Comparison of ENCODE assay signal across 18 cellular contexts in genomic region chr2:240674461-240675184, GRCh38. TPM values are rescaled to one million over a fixed set of nuclear protein-coding genes. Genes with fewer than 3 reads are reported as not detected.
A peak's percentile ranks its signal among the peaks of the same experiment; 100 is the strongest.
DNase-seq lines count a peak whose midpoint lies in the region; ATAC-seq and TF ChIP-seq lines count a peak whose summit lies in the region.
"Not testable (repeated sequence)": the region's sequence is repeated elsewhere in the genome, so short reads cannot be mapped to it uniquely, and the experiment has no call there.
"Had no signal": no experiment of that assay in that cellular context is flagged by ENCODE, and none has a peak within 500 bp of the region (broad histone marks: within the 10 kb centered on the region; RNA-seq: fewer than 3 reads in every experiment).

No MANE protein-coding gene starts in this region.

- H3K27ac ChIP-seq in SJCRH30: not testable (repeated sequence)

- H3K9me3 ChIP-seq in SJCRH30 (replicated peaks): not testable (repeated sequence)

- DNase-seq in DMS 273 (lab: John Stamatoyannopoulos, UW; ENCODE audit: unreplicated experiment) (peak; percentile 57), NCI-H2107 (lab: John Stamatoyannopoulos, UW) (peak; percentile 1), SJCRH30 (peak; percentile 29 to 42), immature natural killer cell (peak in 1 of 3 donors; percentile 67), osteocyte (ENCODE audit: extremely low spot score, unreplicated experiment) (peak; percentile 68)
- not testable (repeated sequence) for DNase-seq in central memory CD8-positive, alpha-beta T cell (ENCODE audit: low spot score in 2 of 2); natural killer cell

- H3K27ac Mint-ChIP-seq in central memory CD8-positive, alpha-beta T cell (ENCODE audit: low read depth): peak overlapping the region; percentile 39
- H3K27ac Mint-ChIP-seq in immature natural killer cell (peak overlapping the region in 1 of 6 donors; percentile 2), natural killer cell (peak overlapping the region in 1 of 2 donors; percentile 48)
- not testable (repeated sequence) for H3K27ac Mint-ChIP-seq in osteocyte (ENCODE audit: unreplicated experiment)

- H3K4me3 Mint-ChIP-seq in central memory CD8-positive, alpha-beta T cell; natural killer cell; osteocyte (ENCODE audit: unreplicated experiment): not testable (repeated sequence)
- H3K4me3 Mint-ChIP-seq in immature natural killer cell: peak overlapping the region in 4 of 5 donors; percentile 15 to 56 (median 30)

- not testable (repeated sequence) for H3K4me1 ChIP-seq in SJCRH30

- H3K36me3 Mint-ChIP-seq in central memory CD8-positive, alpha-beta T cell (ENCODE audit: insufficient read depth); immature natural killer cell; natural killer cell; osteocyte (ENCODE audit: unreplicated experiment): not testable (repeated sequence)

- intact Hi-C loops in natural killer cell (cut with micrococcal nuclease): not testable (repeated sequence)

- H3K4me3 ChIP-seq in SJCRH30: not testable (repeated sequence)

- not testable (repeated sequence) for H3K27me3 Mint-ChIP-seq in central memory CD8-positive, alpha-beta T cell; immature natural killer cell (ENCODE audit: low read depth in 3 of 3)
- H3K27me3 Mint-ChIP-seq in natural killer cell (ENCODE audit: low read depth in 2 of 2) (peaks cover 9 to 17% of the 10 kb centered on the region in 2 donors), osteocyte (ENCODE audit: unreplicated experiment) (peaks cover 19% of the 10 kb centered on the region)

- not testable (repeated sequence) for H3K9me3 Mint-ChIP-seq in central memory CD8-positive, alpha-beta T cell; immature natural killer cell; natural killer cell; osteocyte (ENCODE audit: unreplicated experiment)

- H3K4me1 Mint-ChIP-seq in central memory CD8-positive, alpha-beta T cell; immature natural killer cell; natural killer cell; osteocyte (ENCODE audit: unreplicated experiment): not testable (repeated sequence)

- not testable (repeated sequence) for TF ChIP-seq CTCF in natural killer cell (IDR thresholded peaks at IDR 0.05); osteocyte (IDR thresholded peaks at IDR 0.05)

- ATAC-seq in central memory CD8-positive, alpha-beta T cell (replicated peaks; ENCODE audit: extremely low read depth, poor library complexity, severe bottlenecking): not testable (repeated sequence)
- peak; percentile 8 to 84 (median 83) for ATAC-seq in natural killer cell

- not testable (repeated sequence) for H3K36me3 ChIP-seq in SJCRH30

- peaks cover 14% of the 10 kb centered on the region; the same call in 1 of the 2 replicates for H3K27me3 ChIP-seq in SJCRH30

RNA-seq across cellular contexts. Expression of gene AQP12B, which starts 8.1 kb away (rescaled TPM):
- not detected in 2 replicates for total RNA-seq in SJCRH30 (2014; rRNA removed; shearing (Covaris generic))
- polyA plus RNA-seq in immature natural killer cell: not detected
- not detected for total RNA-seq in natural killer cell
- not detected in 2 replicates for total RNA-seq in osteocyte
- total RNA-seq: CD4-positive, alpha-beta memory T cell; GM12878; GM23248; H7; HFFc6; HT1080; K562; M059J; OCI-LY7 had no signal
- polyA plus RNA-seq: AG04450; CD4-positive, alpha-beta memory T cell; GM12878; GM23248; K562; SK-N-SH had no signal

RNA-seq across cellular contexts. Expression of gene AQP12A, which starts 17.0 kb away (rescaled TPM):
- total RNA-seq in SJCRH30 (2014; rRNA removed; shearing (Covaris generic)): not detected in 2 replicates
- not detected for polyA plus RNA-seq in immature natural killer cell
- not detected for total RNA-seq in natural killer cell
- total RNA-seq in osteocyte: not detected in 2 replicates
- total RNA-seq: CD4-positive, alpha-beta memory T cell; GM12878; GM23248; H7; HFFc6; HT1080; K562; M059J; OCI-LY7 had no signal
- polyA plus RNA-seq: AG04450; CD4-positive, alpha-beta memory T cell; GM12878; GM23248; K562; SK-N-SH had no signal

RNA-seq across cellular contexts. Expression of gene GPR35, which starts 49.3 kb away (rescaled TPM):
- total RNA-seq in SJCRH30 (2014; rRNA removed; shearing (Covaris generic)): 0.04 and 0.30 TPM in 2 replicates
- polyA plus RNA-seq in immature natural killer cell: 1 to 10 TPM in 1 of 3 donors, under 1 TPM in 1, not detected in 1; 0.89 to 1.6 TPM
- 10 to 100 TPM; 10.6 to 19.7 (median 15.7) TPM for total RNA-seq in natural killer cell
- total RNA-seq in osteocyte: 2.5 and 3.6 TPM in 2 replicates
- total RNA-seq: GM23248, H7 had no signal
